Comparison of ENCODE assay signal across 7 cellular contexts in the genomic region with DNA sequence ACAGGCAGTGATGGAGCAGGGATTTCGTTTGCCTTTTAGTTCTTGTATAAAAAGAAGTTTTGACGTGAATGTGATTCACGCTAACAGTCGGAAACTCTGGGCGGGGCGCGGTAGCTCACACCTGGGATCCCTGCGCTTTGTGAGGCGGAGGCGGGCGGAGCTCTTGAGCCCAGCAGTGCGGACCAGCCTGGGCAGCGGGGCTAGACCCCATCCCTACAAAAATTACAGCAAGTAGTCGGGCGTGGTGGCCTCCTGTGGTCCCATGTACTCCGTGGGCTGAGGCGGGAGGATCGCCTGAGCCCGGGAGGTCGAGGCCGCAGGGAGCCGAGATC.
DNase-seq lines count a peak whose midpoint lies in the region; ATAC-seq and TF ChIP-seq lines count a peak whose summit lies in the region.
"Not testable (repeated sequence)": the region's sequence is repeated elsewhere in the genome, so short reads cannot be mapped to it uniquely, and the experiment has no call there.

No MANE protein-coding gene starts in this region.

- not testable (repeated sequence) for H3K27ac ChIP-seq in right lobe of liver

- not testable (repeated sequence) for TF ChIP-seq CTCF in right lobe of liver (IDR thresholded peaks at IDR 0.05)

- peak; percentile 43 for ATAC-seq in GM18517 (IDR thresholded peaks at IDR 0.05; ENCODE audit: unreplicated experiment)
- peak; percentile 28 for ATAC-seq in GM19397 (IDR thresholded peaks at IDR 0.05; ENCODE audit: unreplicated experiment)
- peak; percentile 35 for ATAC-seq in GM21723 (IDR thresholded peaks at IDR 0.05; ENCODE audit: unreplicated experiment)
- ATAC-seq in HG03025 (IDR thresholded peaks at IDR 0.05; ENCODE audit: low FRiP score, unreplicated experiment): peak; percentile 24
- ATAC-seq in HG03571 (IDR thresholded peaks at IDR 0.05; ENCODE audit: unreplicated experiment): peak; percentile 19
- ATAC-seq in right lobe of liver: peak; percentile 47 to 60 (median 54)

- H3K4me1 ChIP-seq in right lobe of liver: not testable (repeated sequence)

- TF ChIP-seq POLR2A in right lobe of liver (IDR thresholded peaks at IDR 0.05): not testable (repeated sequence)

- peak; percentile 39 for DNase-seq in activated effector memory CD4-positive, alpha-beta T cell treated with anti-CD3 and anti-CD28 coated beads, Interleukin-2, amount 50 U/mL, for 16 hours
- not testable (repeated sequence) for DNase-seq in right lobe of liver

- WGBS in right lobe of liver (ENCODE audit: insufficient coverage, low coverage, low lambda C conversion rate, missing lambda C conversion rate): 2% methylated on average over 8 of the region's 22 CpGs

- H3K27me3 ChIP-seq in right lobe of liver: not testable (repeated sequence)

- H3K9me3 ChIP-seq in right lobe of liver: not testable (repeated sequence)

- intact Hi-C loops in right lobe of liver (cut with DNase I): not testable (repeated sequence)

- H3K36me3 ChIP-seq in right lobe of liver: not testable (repeated sequence)

- H3K4me3 ChIP-seq in right lobe of liver: not testable (repeated sequence)
